Comparison of ENCODE assay signal across 17 cellular contexts in genomic region chr1:209367031-209367813, GRCh38.
DNase-seq lines count a peak whose midpoint lies in the region; ATAC-seq, FAIRE-seq and TF ChIP-seq lines count a peak whose summit lies in the region.
"Had no signal": no experiment of that assay in that cellular context is flagged by ENCODE, and none has a peak within 500 bp of the region (broad histone marks: within the 10 kb centered on the region; RNA-seq: fewer than 3 reads in every experiment).

No MANE protein-coding gene starts in this region.

- H3K9ac ChIP-seq in adipocyte (ENCODE audit: low read length) (no peak overlapping the region), trophoblast cell (ENCODE audit: low read length) (no peak overlapping the region)

- no peak overlapping the region for H3K18ac ChIP-seq in trophoblast cell (ENCODE audit: low read length)

- peaks cover 47% of the 10 kb centered on the region for H3K79me1 ChIP-seq in trophoblast cell (ENCODE audit: low read length)

- peak overlapping the region; percentile 2 for H4K8ac ChIP-seq in trophoblast cell (ENCODE audit: low read depth, low read length)

- H3K4me3 ChIP-seq in adipocyte (ENCODE audit: low read length) = no peak overlapping the region
- no peak overlapping the region for H3K4me3 ChIP-seq in fibroblast of mammary gland (ENCODE audit: control insufficient read depth, low read depth, low read length)
- no peak overlapping the region for H3K4me3 ChIP-seq in trophoblast cell (ENCODE audit: low read depth, low read length)
- no peak overlapping the region for H3K4me3 ChIP-seq in small intestine (ENCODE audit: low read depth in 1 of 2, low read length in 2 of 2)
- H3K4me3 ChIP-seq: upper lobe of left lung had no signal

- no peak for FAIRE-seq in small intestine (lab: Jason Lieb, UNC)
- FAIRE-seq: HTR-8/SVneo had no signal

- peak overlapping the region; percentile 84 for H4K91ac ChIP-seq in trophoblast cell (ENCODE audit: low read depth, low read length)

- H3K27ac ChIP-seq in trophoblast cell (ENCODE audit: low read depth, low read length) = peak overlapping the region; percentile 61
- H3K27ac ChIP-seq in small intestine (ENCODE audit: low read depth in 1 of 2, low read length in 1 of 2) = no peak overlapping the region
- H3K27ac ChIP-seq: upper lobe of left lung had no signal

- H3K4ac ChIP-seq in trophoblast cell (ENCODE audit: low read depth, low read length) = peak overlapping the region; percentile 16

- peak overlapping the region; percentile 80 for H2BK120ac ChIP-seq in trophoblast cell (ENCODE audit: insufficient read depth, low read length, poor library complexity)

- H2BK5ac ChIP-seq in trophoblast cell (ENCODE audit: low read depth, low read length, poor library complexity) = peak overlapping the region; percentile 13

- H3K36me3 ChIP-seq in adipocyte (ENCODE audit: control insufficient read depth, insufficient read depth, low read length, severe bottlenecking) (no peaks in the 10 kb centered on the region), trophoblast cell (ENCODE audit: control insufficient read depth in 1 of 2, insufficient read depth in 2 of 2, low read length in 2 of 2) (no peaks in the 10 kb centered on the region), small intestine (ENCODE audit: control insufficient read depth in 2 of 2, insufficient read depth in 2 of 2, low read length in 2 of 2) (no peaks in the 10 kb centered on the region)
- H3K36me3 ChIP-seq: upper lobe of left lung had no signal

- no peak overlapping the region for H2AK5ac ChIP-seq in trophoblast cell (ENCODE audit: low read length)

- TF ChIP-seq CTCF in fibroblast of mammary gland (conservative IDR thresholded peaks at IDR 0.05; ENCODE audit: control insufficient read depth, insufficient read depth, low read depth, low read length) = no peak

- H2AFZ ChIP-seq in trophoblast cell (ENCODE audit: insufficient read depth, low read length, poor library complexity) = no peak overlapping the region

- no peak overlapping the region for H3K4me2 ChIP-seq in trophoblast cell (ENCODE audit: low read length)

- ATAC-seq in HG03039 (IDR thresholded peaks at IDR 0.05; ENCODE audit: unreplicated experiment) = no peak
- ATAC-seq: left ventricle myocardium superior had no signal

- peak overlapping the region; percentile 86 for H2BK12ac ChIP-seq in trophoblast cell (ENCODE audit: low read length)

- peak overlapping the region; percentile 64 for H3K14ac ChIP-seq in trophoblast cell (ENCODE audit: low read length)

- H3K4me1 ChIP-seq in adipocyte (ENCODE audit: control insufficient read depth, insufficient read depth, low read length) (peaks cover 5% of the 10 kb centered on the region), trophoblast cell (ENCODE audit: control insufficient read depth in 1 of 2, insufficient read depth in 2 of 2, low read length in 2 of 2) (peaks cover 20 to 42% of the 10 kb centered on the region in 2 experiments), small intestine (ENCODE audit: control insufficient read depth in 2 of 2, insufficient read depth in 1 of 2, low read depth in 1 of 2, low read length in 1 of 2) (no peaks in the 10 kb centered on the region)
- H3K4me1 ChIP-seq: upper lobe of left lung had no signal

- H3K9me3 ChIP-seq in adipocyte (ENCODE audit: control insufficient read depth, low read length) (no peaks in the 10 kb centered on the region), trophoblast cell (ENCODE audit: insufficient read depth, low read depth, low read length) (no peaks in the 10 kb centered on the region), small intestine (ENCODE audit: control insufficient read depth, low read depth) (no peaks in the 10 kb centered on the region)
- H3K9me3 ChIP-seq: upper lobe of left lung had no signal

- peak; percentile 82 for DNase-seq in EL
- peak; percentile 55 for DNase-seq in adipocyte (ENCODE audit: low read depth)
- peak; percentile 69 for DNase-seq in fibroblast of mammary gland (ENCODE audit: low read depth)
- DNase-seq in trophoblast cell = peak in 1 of 2 donors; percentile 36
- no peak for DNase-seq in DMS153 (lab: John Stamatoyannopoulos, UW)
- DNase-seq in stimulated activated CD4-positive, alpha-beta T cell treated with anti-CD3 and anti-CD28 coated beads, Interleukin-4, amount 100 ng/mL, for 1 hour = no peak
- no peak for DNase-seq in small intestine
- DNase-seq: cerebellar nuclear complex, DMS 273 treated with DMSO at 0.1 percent for 48 hours, left ventricle myocardium superior, naive B cell, NCI-H2107, NCI-H748 treated with DMSO at 0.1 percent for 48 hours, T-helper 2 cell, upper lobe of left lung had no signal

- no peak overlapping the region for H3K23ac ChIP-seq in trophoblast cell (ENCODE audit: low read length)

- peaks cover 6% of the 10 kb centered on the region for H3K79me2 ChIP-seq in trophoblast cell (ENCODE audit: control insufficient read depth, insufficient read depth, low read length, poor library complexity)

- no CpG with 5 or more reads among the region's 8 CpGs for WGBS in trophoblast cell (ENCODE audit: extremely low coverage, insufficient coverage, insufficient read length)
- WGBS in small intestine, 3 donors = 77 to 86% (median 83%) methylated on average over 8 of the region's 8 CpGs

- no peak overlapping the region for H4K12ac ChIP-seq in trophoblast cell (ENCODE audit: low read depth, low read length)

- H3K27me3 ChIP-seq in adipocyte (replicated peaks; ENCODE audit: control insufficient read depth, insufficient read depth, low read length) = no peaks in the 10 kb centered on the region
- H3K27me3 ChIP-seq in trophoblast cell (ENCODE audit: insufficient read depth, low read length) = no peaks in the 10 kb centered on the region
- H3K27me3 ChIP-seq in small intestine (ENCODE audit: control insufficient read depth in 2 of 2, insufficient read depth in 2 of 2, low read length in 2 of 2) = no peaks in the 10 kb centered on the region
- H3K27me3 ChIP-seq: upper lobe of left lung had no signal

Comparison
In these comparisons a context has a peak if more than half of its experiments do, and no peak if none do; other contexts are left out.
1. DNase-seq: peak in EL (single experiment), adipocyte (single experiment) and fibroblast of mammary gland (single experiment); none in DMS153 (single experiment), stimulated activated CD4-positive, alpha-beta T cell treated with anti-CD3 and anti-CD28 coated beads, Interleukin-4, amount 100 ng/mL, for 1 hour (single experiment) and small intestine (single experiment).